In the genomic region with DNA sequence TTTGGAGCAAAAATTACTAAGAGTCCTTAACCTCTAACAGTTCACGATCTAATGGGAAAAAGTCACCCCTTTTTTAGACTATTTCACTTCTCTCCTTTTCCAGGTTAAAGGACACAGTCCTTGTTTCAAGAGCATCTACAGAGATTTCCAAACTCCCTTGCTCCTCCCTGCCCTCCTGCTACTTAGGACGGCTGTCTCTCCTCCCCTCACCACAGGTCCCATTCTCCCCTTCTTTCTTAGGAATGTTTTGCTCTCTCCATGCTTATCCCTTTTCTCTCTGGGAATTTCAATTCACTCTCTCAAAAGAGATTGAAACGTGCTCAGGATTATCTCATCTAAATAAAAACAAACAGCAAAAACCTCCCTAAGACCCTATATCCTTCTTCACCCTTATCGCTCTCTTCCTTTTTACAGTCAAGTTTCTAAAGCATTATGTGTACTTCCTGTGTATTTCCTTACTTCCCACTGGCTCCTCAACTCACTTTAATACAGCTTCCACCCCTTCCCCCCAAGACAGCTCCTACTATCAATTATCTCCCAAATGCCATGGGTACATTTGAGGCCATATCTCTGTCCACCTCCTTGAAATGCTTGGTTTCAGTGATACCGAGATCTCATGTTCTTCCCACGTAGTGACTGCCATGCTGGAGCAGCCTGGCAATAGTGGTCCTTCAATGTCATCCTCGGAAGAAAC, we compare ENCODE assay signal across 24 cellular contexts. TPM values are rescaled to one million over a fixed set of nuclear protein-coding genes. Genes with fewer than 3 reads are reported as not detected.
DNase-seq lines count a peak whose midpoint lies in the region; ATAC-seq, FAIRE-seq and TF ChIP-seq lines count a peak whose summit lies in the region.
"Had no signal": no experiment of that assay in that cellular context is flagged by ENCODE, and none has a peak within 500 bp of the region (broad histone marks: within the 10 kb centered on the region; RNA-seq: fewer than 3 reads in every experiment).

No MANE protein-coding gene starts in this region.

- TF ChIP-seq POLR2A in K562 (conservative IDR thresholded peaks at IDR 0.05) (no peak), thyroid gland (IDR thresholded peaks at IDR 0.05) (no peak)

- ATAC-seq in K562 (no peak; the same call in none of the 3 replicates), HG02973 (IDR thresholded peaks at IDR 0.05; ENCODE audit: unreplicated experiment) (no peak)
- ATAC-seq: naive thymus-derived CD4-positive, alpha-beta T cell; SK-N-SH treated with all-trans-retinoic acid at 6 μM for 48 hours; stimulated activated naive CD8-positive, alpha-beta T cell treated with anti-CD3 and anti-CD28 coated beads, Interleukin-15, Interleukin-2, amounts not matched to agents 100 U/mL and 50 U/mL, for 24 hours had no signal

- no peaks in the 10 kb centered on the region for H3K79me2 ChIP-seq in DOHH2 (ENCODE audit: control insufficient read depth, low read length)
- H3K79me2 ChIP-seq in Karpas-422 (ENCODE audit: low read length) = no peaks in the 10 kb centered on the region
- H3K79me2 ChIP-seq in K562 (ENCODE audit: control insufficient read depth, insufficient read depth, low read length) = no peaks in the 10 kb centered on the region
- H3K79me2 ChIP-seq in mesendoderm (ENCODE audit: control insufficient read depth, insufficient read depth, low read length) = no peaks in the 10 kb centered on the region

- H3K9me2 ChIP-seq in DOHH2 (replicated peaks; ENCODE audit: control insufficient read depth, low read length) = no peaks in the 10 kb centered on the region
- no peaks in the 10 kb centered on the region for H3K9me2 ChIP-seq in Karpas-422 (replicated peaks; ENCODE audit: insufficient read depth, low read length)

- H2BK120ac ChIP-seq in mesendoderm (ENCODE audit: low read depth, low read length) = no peak overlapping the region

- H3K4me3 ChIP-seq in DOHH2 (ENCODE audit: low read length) (no peak overlapping the region; the same call in 1 of the 2 replicates), Karpas-422 (ENCODE audit: low read length) (no peak overlapping the region), K562 (no peak overlapping the region), mesendoderm (ENCODE audit: low read length) (no peak overlapping the region), thyroid gland (replicated peaks in 1 of 3) (no peak overlapping the region)
- H3K4me3 ChIP-seq: dorsolateral prefrontal cortex, HAP-1, tibial nerve had no signal

- no peak overlapping the region for H2BK15ac ChIP-seq in mesendoderm (replicated peaks; ENCODE audit: low read depth)

- H3K4me2 ChIP-seq in DOHH2 (ENCODE audit: low read length) (peak overlapping the region; percentile 35), Karpas-422 (ENCODE audit: low read depth, low read length, poor library complexity, severe bottlenecking) (peak overlapping the region; percentile 39), K562 (ENCODE audit: insufficient read depth, low read length) (peak overlapping the region; percentile 3; the same call in 1 of the 2 replicates), mesendoderm (ENCODE audit: low read length) (no peak overlapping the region)

- no peaks in the 10 kb centered on the region for H3K79me1 ChIP-seq in mesendoderm (ENCODE audit: low read length)

- TF ChIP-seq EP300 in K562 (IDR thresholded peaks at IDR 0.05; ENCODE audit: low read length) = no peak

- H2AFZ ChIP-seq in Karpas-422 (ENCODE audit: low read length) = no peak overlapping the region
- H2AFZ ChIP-seq in K562 (ENCODE audit: low read depth, low read length) = no peak overlapping the region

- no peak for FAIRE-seq in K562 (lab: Jason Lieb, UNC)

- no peak overlapping the region for H3K18ac ChIP-seq in mesendoderm (ENCODE audit: low read length)

- no peak overlapping the region for H4K8ac ChIP-seq in mesendoderm (ENCODE audit: low read depth, low read length)

- no peaks in the 10 kb centered on the region for H4K20me1 ChIP-seq in DOHH2 (ENCODE audit: control insufficient read depth, insufficient read depth, low read depth, low read length)
- no peaks in the 10 kb centered on the region for H4K20me1 ChIP-seq in Karpas-422 (ENCODE audit: insufficient read depth, low read depth, low read length)
- H4K20me1 ChIP-seq in K562 (replicated peaks; ENCODE audit: control insufficient read depth, insufficient read depth, low read length) = no peaks in the 10 kb centered on the region

- intact Hi-C loops in K562 (cut with micrococcal nuclease) = no loop called here
- intact Hi-C loops in thyroid gland (cut with DNase I) = no loop called here

- in situ Hi-C loops in K562 (cut with MboI) = no loop called here

- no peaks in the 10 kb centered on the region for H3K9me1 ChIP-seq in K562 (ENCODE audit: control insufficient read depth, insufficient read depth, low read length)

- no peaks in the 10 kb centered on the region for H3K36me3 ChIP-seq in DOHH2 (ENCODE audit: control insufficient read depth, low read length)
- no peaks in the 10 kb centered on the region for H3K36me3 ChIP-seq in Karpas-422 (ENCODE audit: insufficient read depth, low read length)
- no peaks in the 10 kb centered on the region for H3K36me3 ChIP-seq in K562 (ENCODE audit: control insufficient read depth, insufficient read depth, low read length)
- no peaks in the 10 kb centered on the region for H3K36me3 ChIP-seq in mesendoderm (ENCODE audit: control insufficient read depth, insufficient read depth, low read length)
- no peaks in the 10 kb centered on the region for H3K36me3 ChIP-seq in thyroid gland
- H3K36me3 ChIP-seq: HAP-1, tibial nerve had no signal

- no peak overlapping the region for H2AK5ac ChIP-seq in mesendoderm (ENCODE audit: low read length)

- H3K9ac ChIP-seq in Karpas-422 (ENCODE audit: low read length) (no peak overlapping the region), K562 (ENCODE audit: insufficient read depth in 1 of 2, low read depth in 2 of 2, low read length in 2 of 2) (no peak overlapping the region; a peak in 1 of 4 replicates), mesendoderm (ENCODE audit: low read length) (no peak overlapping the region)

- H3K4me1 ChIP-seq in DOHH2 (ENCODE audit: control insufficient read depth, low read length) (peaks cover 28% of the 10 kb centered on the region), Karpas-422 (ENCODE audit: low read length) (peaks cover 6% of the 10 kb centered on the region), K562 (replicated peaks in 1 of 2; ENCODE audit: control insufficient read depth in 2 of 2, insufficient read depth in 2 of 2, low read length in 2 of 2) (peaks cover 4 to 5% of the 10 kb centered on the region in 2 experiments; a peak in 2 of 5 replicates), mesendoderm (ENCODE audit: control insufficient read depth, low read depth, low read length) (peaks cover 6% of the 10 kb centered on the region), thyroid gland (no peaks in the 10 kb centered on the region)
- H3K4me1 ChIP-seq: HAP-1, tibial nerve had no signal

- H3K23ac ChIP-seq in mesendoderm (ENCODE audit: low read length) = no peak overlapping the region

- H3F3A ChIP-seq in DOHH2 (ENCODE audit: control insufficient read depth, insufficient read depth) = no peaks in the 10 kb centered on the region

- H3K27me3 ChIP-seq in DOHH2 (ENCODE audit: control insufficient read depth, low read length) (no peaks in the 10 kb centered on the region), Karpas-422 (ENCODE audit: low read length) (no peaks in the 10 kb centered on the region), K562 (ENCODE audit: control insufficient read depth in 2 of 2, insufficient read depth in 2 of 2, low read length in 2 of 2) (peaks cover 0 to 2% of the 10 kb centered on the region in 2 experiments; a peak in 2 of 5 replicates), mesendoderm (ENCODE audit: insufficient read depth, low read length, poor library complexity) (no peaks in the 10 kb centered on the region), thyroid gland (no peaks in the 10 kb centered on the region)
- H3K27me3 ChIP-seq: dorsolateral prefrontal cortex, tibial nerve had no signal

- TF ChIP-seq CTCF in DOHH2 (IDR thresholded peaks at IDR 0.05; ENCODE audit: low read depth, low read length, poor library complexity, severe bottlenecking) (no peak), K562 (IDR thresholded peaks at IDR 0.05 in 2 of 3, conservative IDR thresholded peaks at IDR 0.05 in 1 of 3; ENCODE audit: insufficient read depth in 2 of 3, low read depth in 1 of 3, low read length in 3 of 3) (no peak), thyroid gland (IDR thresholded peaks at IDR 0.05) (no peak)

- no peak overlapping the region for H2BK5ac ChIP-seq in mesendoderm (ENCODE audit: low read length)

- no peak overlapping the region for H3K4ac ChIP-seq in mesendoderm (ENCODE audit: low read depth, low read length)

- WGBS in K562 (ENCODE audit: insufficient coverage, low coverage, missing lambda C conversion rate) = 2% methylated on average over 7 of the region's 7 CpGs
- WGBS in mesendoderm (ENCODE audit: extremely low coverage, insufficient coverage, low lambda C conversion rate) = no CpG with 5 or more reads among the region's 7 CpGs
- 71 to 74% methylated on average over 7 of the region's 7 CpGs for WGBS in thyroid gland, 2 donors

- TF ChIP-seq RAD21 in K562 (CRISPR knock-in tag; conservative IDR thresholded peaks at IDR 0.05 in 1 of 2, IDR thresholded peaks at IDR 0.05 in 1 of 2) = no peak

- CTCF ChIA-PET in K562 (lab: Yijun Ruan, JAX; ENCODE audit: low intra/inter-chr PET ratio) = no interaction called here

- H4K5ac ChIP-seq in mesendoderm (ENCODE audit: low read length) = no peak overlapping the region

- no peak overlapping the region for H3K56ac ChIP-seq in mesendoderm (ENCODE audit: low read length)

- no TSS peak for BruUV-seq in K562 (replicated peaks; lab: Mats Ljungman, UMichigan)

- DNase-seq in Karpas-422 (no peak), K562 (ENCODE audit: extremely low read depth in 1 of 4, low spot score in 3 of 4) (peak in 2 of 4 experiments; percentile 13 to 14), mesendoderm (peak; percentile 13), NCI-H187 treated with DMSO at 0.1 percent for 48 hours (lab: John Stamatoyannopoulos, UW) (no peak), SK-N-DZ (ENCODE audit: low spot score) (no peak), thyroid gland (no peak)
- DNase-seq: ACHN; activated CD4-positive, CD25-positive, alpha-beta regulatory T cell treated with anti-CD3 and anti-CD28 coated beads, Interleukin-2, amount 50 U/mL, for 72 hours; activated naive CD4-positive, alpha-beta T cell treated with anti-CD3 and anti-CD28 coated beads for 36 hours; activated T-cell treated with anti-CD3 and anti-CD28 coated beads, Interleukin-2, amount 50 U/mL, for 24 hours; aorta; caudate nucleus; DMS153; dorsolateral prefrontal cortex; GF-D8; naive thymus-derived CD4-positive, alpha-beta T cell; NCI-H2227 treated with DMSO at 0.1 percent for 48 hours; stimulated activated naive CD8-positive, alpha-beta T cell treated with anti-CD3 and anti-CD28 coated beads, Interleukin-15, Interleukin-2, amounts not matched to agents 100 U/mL and 50 U/mL, for 24 hours had no signal

- POLR2A ChIA-PET in K562 (lab: Yijun Ruan, JAX) = no interaction called here

- H3K27ac ChIP-seq in DOHH2 (ENCODE audit: low read depth, low read length) (no peak overlapping the region), Karpas-422 (ENCODE audit: low read length) (no peak overlapping the region), K562 (ENCODE audit: extremely low read depth, low read depth, low read length) (no peak overlapping the region), mesendoderm (ENCODE audit: low read depth, low read length) (no peak overlapping the region), thyroid gland (no peak overlapping the region)
- H3K27ac ChIP-seq: dorsolateral prefrontal cortex, RWPE1, tibial nerve had no signal

- no peaks in the 10 kb centered on the region for H3K9me3 ChIP-seq in DOHH2 (ENCODE audit: control insufficient read depth, insufficient read depth, low read length)
- H3K9me3 ChIP-seq in Karpas-422 (ENCODE audit: low read length) = no peaks in the 10 kb centered on the region
- no peaks in the 10 kb centered on the region for H3K9me3 ChIP-seq in K562 (replicated peaks; ENCODE audit: control insufficient read depth, insufficient read depth, low read depth, low read length)
- no peaks in the 10 kb centered on the region for H3K9me3 ChIP-seq in thyroid gland
- H3K9me3 ChIP-seq: HAP-1, tibial nerve had no signal

RNA-seq across cellular contexts. Expression of a gene that starts 43.2 kb away (rescaled TPM):
- 21.7 and 31.1 TPM in 2 replicates for total RNA-seq in Karpas-422 (2014; rRNA removed; shearing (Covaris generic); ENCODE audit: low replicate concordance)
- total RNA-seq in K562 (2011; cell fraction: chromatin; rRNA removed; ENCODE audit: low replicate concordance) = 10.0 and 29.7 TPM in 2 replicates
- total RNA-seq in K562 (2011; cell fraction: nucleolus; rRNA removed) = 6.0 and 8.4 TPM in 2 replicates
- total RNA-seq in K562 (2011; cell fraction: nucleoplasm; rRNA removed) = 13.1 and 14.9 TPM in 2 replicates
- total RNA-seq in K562 (2014; rRNA removed) (16.5 and 21.5 TPM in 2 replicates), K562 (2014; rRNA removed; fragmentation: Illumina TruSeq; extraction: Trizol) (21.2 and 22.5 TPM in 2 replicates), K562 (2015; rRNA removed; fragmentation: Illumina TruSeq; extraction: Trizol) (24.3 and 24.9 TPM in 2 replicates), K562 (2021) (21.0 and 22.7 TPM in 2 replicates), thyroid gland (10 to 100 TPM in 3 of 4 donors, 1 to 10 TPM in 1; 9.8 to 16.9 (median 12.5) TPM)
- polyA plus RNA-seq in K562 (2011; rRNA removed) (11.5 and 13.4 TPM in 2 replicates), K562 (2014; fragmentation: Illumina TruSeq; extraction: Trizol) (18.3 and 20.2 TPM in 2 replicates), K562 (2014; fragmentation: Nextera tagmentation; extraction: Ambion mirVana) (10 to 100 TPM in 1 of 2 experiments, 1 to 10 TPM in 1; 9.6 to 12.8 TPM), K562 (2014; rRNA removed) (11.3 and 12.0 TPM in 2 replicates)
- 3.6 and 5.6 TPM in 2 replicates for polyA plus RNA-seq in K562 (2011; cell fraction: cytosol; rRNA removed)
- polyA plus RNA-seq in K562 (2011; cell fraction: nucleus; rRNA removed) = 9.8 and 10.1 TPM in 2 replicates
- 10.6 and 11.8 TPM in 2 replicates for polyA plus RNA-seq in K562 (2012)
- 23.6 and 26.4 TPM in 2 replicates for polyA minus RNA-seq in K562 (2011; rRNA and poly(A)+ RNA removed)
- polyA minus RNA-seq in K562 (2011; cell fraction: cytosol; rRNA and poly(A)+ RNA removed) = 11.1 and 11.2 TPM in 2 replicates
- polyA minus RNA-seq in K562 (2011; cell fraction: nucleus; rRNA and poly(A)+ RNA removed) = 9.3 and 18.7 TPM in 2 replicates
- polyA plus RNA-seq in mesendoderm (2013, experiment 1 of 2) = 40.8 TPM
- 40.3 TPM for polyA plus RNA-seq in mesendoderm (2013, experiment 2 of 2)
- 14.8 and 15.3 TPM in 2 replicates for polyA plus RNA-seq in SK-N-DZ (2014; cell fraction: cytosol; rRNA removed)
- 12.2 and 13.3 TPM in 2 replicates for polyA plus RNA-seq in SK-N-DZ (2014; cell fraction: nucleus; rRNA removed)
